Comparison of ENCODE assay signal across 21 cellular contexts in the genomic region with DNA sequence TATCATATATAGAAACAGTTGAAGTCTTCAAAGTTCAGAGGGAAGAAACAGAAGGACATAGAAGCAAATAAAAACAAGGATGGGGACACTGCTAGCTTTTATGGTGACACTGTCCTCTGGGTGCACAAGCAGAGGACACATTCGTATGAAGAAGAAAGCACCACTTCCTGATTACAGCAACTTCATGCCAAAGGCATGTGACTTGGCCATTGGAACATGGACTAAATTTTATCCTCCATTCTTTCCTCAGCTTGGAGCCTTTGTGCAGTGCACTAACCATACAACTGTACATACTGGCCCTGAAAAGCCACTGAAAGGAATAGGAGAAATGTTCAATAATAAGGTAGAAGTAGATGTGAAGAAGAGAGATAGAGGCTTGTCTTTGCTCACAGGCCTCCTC.
"Had no signal": no experiment of that assay in that cellular context is flagged by ENCODE, and none has a peak within 500 bp of the region (broad histone marks: within the 10 kb centered on the region; RNA-seq: fewer than 3 reads in every experiment).

No MANE protein-coding gene starts in this region.

- H3K27ac ChIP-seq: hepatocyte, thyroid gland, upper lobe of right lung had no signal

- H3K27me3 ChIP-seq: colonic mucosa, upper lobe of right lung had no signal

- H3K4me3 ChIP-seq: adrenal gland, colonic mucosa, hepatocyte, lung, thyroid gland, upper lobe of right lung had no signal

- H3K36me3 ChIP-seq: adrenal gland, colonic mucosa, thyroid gland, upper lobe of right lung had no signal

- H3K4me1 Mint-ChIP-seq: activated T-helper 17 cell treated with anti-CD3 and anti-CD28 coated beads, Interleukin-2, amount 50 U/mL, for 72 hours had no signal

- H3K79me2 ChIP-seq: hepatocyte had no signal

- H3K36me3 Mint-ChIP-seq: activated naive CD8-positive, alpha-beta T cell; immature natural killer cell; naive thymus-derived CD4-positive, alpha-beta T cell had no signal

- H3K4me2 ChIP-seq: hepatocyte had no signal

- H3K27ac Mint-ChIP-seq: activated naive CD8-positive, alpha-beta T cell; activated T-cell treated with anti-CD3 and anti-CD28 coated beads, Interleukin-2, amount 50 U/mL, for 24 hours; activated T-helper 17 cell treated with anti-CD3 and anti-CD28 coated beads, Interleukin-2, amount 50 U/mL, for 72 hours; naive thymus-derived CD4-positive, alpha-beta T cell; progenitor cell of endocrine pancreas had no signal

- H3K9me3 Mint-ChIP-seq: activated T-cell treated with anti-CD3 and anti-CD28 coated beads, Interleukin-2, amount 50 U/mL, for 24 hours; activated T-helper 17 cell treated with anti-CD3 and anti-CD28 coated beads, Interleukin-2, amount 50 U/mL, for 72 hours; immature natural killer cell; stimulated activated naive CD8-positive, alpha-beta T cell treated with anti-CD3 and anti-CD28 coated beads, Interleukin-15, Interleukin-2, amounts not matched to agents 100 ng/mL and 50 ng/mL, for 24 hours had no signal

- H3K4me1 ChIP-seq: colonic mucosa had no signal

- H3K9me3 ChIP-seq: adrenal gland, colonic mucosa, thyroid gland, upper lobe of right lung had no signal

- H2AFZ ChIP-seq: hepatocyte had no signal

- DNase-seq: activated CD8-positive, alpha-beta memory T cell treated with anti-CD3 and anti-CD28 coated beads for 24 hours; activated CD8-positive, alpha-beta memory T cell treated with anti-CD3 and anti-CD28 coated beads, Interleukin-2, amount 50 U/mL, for 4 hours; activated naive CD4-positive, alpha-beta T cell; activated T-cell treated with anti-CD3 and anti-CD28 coated beads, Interleukin-2, amount 50 U/mL, for 24 hours; adrenal gland; colonic mucosa; foreskin melanocyte; immature natural killer cell; naive thymus-derived CD4-positive, alpha-beta T cell; stimulated activated CD4-positive, alpha-beta T cell treated with anti-CD3 and anti-CD28 coated beads, Interleukin-4, amount 100 ng/mL, for 24 hours; substantia nigra; T-helper 1 cell; thyroid gland; upper lobe of right lung had no signal

- ATAC-seq: activated T-helper 17 cell treated with anti-CD3 and anti-CD28 coated beads, Interleukin-2, amount 50 U/mL, for 72 hours; left lobe of liver; naive thymus-derived CD4-positive, alpha-beta T cell; upper lobe of right lung had no signal

- H3K4me3 Mint-ChIP-seq: activated naive CD8-positive, alpha-beta T cell; activated T-cell treated with anti-CD3 and anti-CD28 coated beads, Interleukin-2, amount 50 U/mL, for 24 hours; activated T-helper 17 cell treated with anti-CD3 and anti-CD28 coated beads, Interleukin-2, amount 50 U/mL, for 72 hours; stimulated activated naive CD8-positive, alpha-beta T cell treated with anti-CD3 and anti-CD28 coated beads, Interleukin-15, Interleukin-2, amounts not matched to agents 100 ng/mL and 50 ng/mL, for 24 hours had no signal
